Comparison of ENCODE assay signal across 16 cellular contexts in genomic region chr4:182205293-182205692, GRCh38. TPM values are rescaled to one million over a fixed set of nuclear protein-coding genes. Genes with fewer than 3 reads are reported as not detected.
A peak's percentile ranks its signal among the peaks of the same experiment; 100 is the strongest.
DNase-seq lines count a peak whose midpoint lies in the region; ATAC-seq, FAIRE-seq and TF ChIP-seq lines count a peak whose summit lies in the region.
"Had no signal": no experiment of that assay in that cellular context is flagged by ENCODE, and none has a peak within 500 bp of the region (broad histone marks: within the 10 kb centered on the region; RNA-seq: fewer than 3 reads in every experiment).

No MANE protein-coding gene starts in this region.

- H3K9me3 Mint-ChIP-seq in nephron progenitor cell: peaks cover 11% of the 10 kb centered on the region

- DNase-seq in HepG2 (ENCODE audit: low spot score) (no peak), right lobe of liver (no peak), esophagus muscularis mucosa (ENCODE audit: extremely low spot score) (peak; percentile 47), nephron progenitor cell (no peak), omental fat pad (ENCODE audit: low spot score) (no peak), NCI-H1436 treated with DMSO at 0.1 percent for 48 hours (lab: John Stamatoyannopoulos, UW) (no peak), erythroblast (lab: John Stamatoyannopoulos, UW) (no peak)
- DNase-seq: CD8-positive, alpha-beta memory T cell; DMS53; GOT3 had no signal

- TF ChIP-seq CTCF in HepG2 (CRISPR knock-in tag; IDR thresholded peaks at IDR 0.05) (no peak), right lobe of liver (IDR thresholded peaks at IDR 0.05) (no peak), esophagus muscularis mucosa (IDR thresholded peaks at IDR 0.05) (no peak), nephron progenitor cell (IDR thresholded peaks at IDR 0.05) (no peak), omental fat pad (IDR thresholded peaks at IDR 0.05) (no peak)

- H3K27ac ChIP-seq in HepG2 (ENCODE audit: extremely low read length, insufficient read depth, low read length): no peak overlapping the region
- H3K27ac ChIP-seq in right lobe of liver: no peak overlapping the region
- no peak overlapping the region for H3K27ac ChIP-seq in esophagus muscularis mucosa (replicated peaks in 1 of 4)
- H3K27ac ChIP-seq: 22Rv1, BLaER1 had no signal

- no peak overlapping the region for H3K9ac ChIP-seq in HepG2 (ENCODE audit: insufficient read depth, low read depth, low read length)
- H3K9ac ChIP-seq: BLaER1 had no signal

- no peak for TF ChIP-seq RAD21 in HepG2 (CRISPR knock-in tag; IDR thresholded peaks at IDR 0.05)

- H3K4me3 Mint-ChIP-seq in nephron progenitor cell: no peak overlapping the region
- H3K4me3 Mint-ChIP-seq: CD8-positive, alpha-beta memory T cell had no signal

- ATAC-seq in HepG2 (no peak), right lobe of liver (no peak), omental fat pad (ENCODE audit: low FRiP score) (no peak), esophagus mucosa (no peak)
- ATAC-seq: GM12878 had no signal

- H3K4me1 Mint-ChIP-seq in nephron progenitor cell: peaks cover 60% of the 10 kb centered on the region
- H3K4me1 Mint-ChIP-seq: CD8-positive, alpha-beta memory T cell had no signal

- CTCF ChIA-PET in HepG2 (lab: Yijun Ruan, JAX; ENCODE audit: low intra/inter-chr PET ratio, low total read pairs): no interaction called here

- peaks cover 3% of the 10 kb centered on the region for H3K27me3 Mint-ChIP-seq in nephron progenitor cell (ENCODE audit: low read depth, poor library complexity)

- H3K36me3 Mint-ChIP-seq in nephron progenitor cell (ENCODE audit: low read depth): peaks cover 16% of the 10 kb centered on the region
- H3K36me3 Mint-ChIP-seq: CD8-positive, alpha-beta memory T cell had no signal

- H3K27ac Mint-ChIP-seq in nephron progenitor cell: peak overlapping the region; percentile 38
- H3K27ac Mint-ChIP-seq: CD8-positive, alpha-beta memory T cell had no signal

- no peak for TF ChIP-seq POLR2A in HepG2 (IDR thresholded peaks at IDR 0.05; ENCODE audit: insufficient read depth in 1 of 2, low read depth in 2 of 2, low read length in 2 of 2)
- TF ChIP-seq POLR2A in right lobe of liver (IDR thresholded peaks at IDR 0.05): no peak
- TF ChIP-seq POLR2A in esophagus muscularis mucosa (IDR thresholded peaks at IDR 0.05; ENCODE audit: low read depth): no peak
- no peak for TF ChIP-seq POLR2A in erythroblast (IDR thresholded peaks at IDR 0.05; ENCODE audit: low read length)

- H3K79me2 ChIP-seq in HepG2 (ENCODE audit: insufficient read depth, low read length): no peaks in the 10 kb centered on the region

- FAIRE-seq in HepG2 (lab: Jason Lieb, UNC): no peak
- FAIRE-seq: GM12878, GM18507 had no signal

- H3K4me1 ChIP-seq in HepG2 (ENCODE audit: insufficient read depth, low read length) (no peaks in the 10 kb centered on the region), right lobe of liver (no peaks in the 10 kb centered on the region), esophagus muscularis mucosa (peaks cover 0 to 30% (median 24%) of the 10 kb centered on the region in 4 donors)

- H3K4me3 ChIP-seq in HepG2 (replicated peaks in 1 of 3; ENCODE audit: insufficient read depth in 1 of 3, low read depth in 2 of 3, low read length in 3 of 3) (no peak overlapping the region), right lobe of liver (no peak overlapping the region), esophagus muscularis mucosa (no peak overlapping the region)
- H3K4me3 ChIP-seq: BLaER1, GM12878, HAP-1 had no signal

- intact Hi-C loops in HepG2 (cut with micrococcal nuclease; ENCODE audit: unreplicated experiment): no loop called here
- intact Hi-C loops in right lobe of liver (cut with DNase I): no loop called here
- intact Hi-C loops in esophagus muscularis mucosa (cut with DNase I): no loop called here

- H3K9me3 ChIP-seq in HepG2 (ENCODE audit: low read length): no peaks in the 10 kb centered on the region
- H3K9me3 ChIP-seq in right lobe of liver: no peaks in the 10 kb centered on the region
- H3K9me3 ChIP-seq in esophagus muscularis mucosa: no peaks in the 10 kb centered on the region
- H3K9me3 ChIP-seq: BLaER1, HAP-1 had no signal

- no peaks in the 10 kb centered on the region for H4K20me1 ChIP-seq in HepG2 (ENCODE audit: insufficient read depth, low read length)
- H4K20me1 ChIP-seq: BLaER1 had no signal

- 20% methylated on average over 9 of the region's 9 CpGs for WGBS in HepG2 (ENCODE audit: low lambda C conversion rate)
- WGBS in right lobe of liver (ENCODE audit: insufficient coverage, low coverage, low lambda C conversion rate, missing lambda C conversion rate): 80% methylated on average over 8 of the region's 9 CpGs
- 90% methylated on average over 9 of the region's 9 CpGs for WGBS in esophagus muscularis mucosa

- H3K27me3 ChIP-seq in HepG2 (ENCODE audit: control insufficient read depth in 1 of 2, insufficient read depth in 2 of 2, low read length in 2 of 2): 0 out of 5 replicates have a peak, but pooled peaks cover 0 to 2% of the 10 kb centered on the region in 2 experiments
- H3K27me3 ChIP-seq in right lobe of liver: no peaks in the 10 kb centered on the region
- no peaks in the 10 kb centered on the region for H3K27me3 ChIP-seq in esophagus muscularis mucosa
- H3K27me3 ChIP-seq: BLaER1 had no signal

- no TSS peak for BruUV-seq in HepG2 (replicated peaks; lab: Mats Ljungman, UMichigan)

- TF ChIP-seq EP300 in HepG2 (IDR thresholded peaks at IDR 0.05; ENCODE audit: low read depth in 2 of 2, low read length in 2 of 2): no peak
- TF ChIP-seq EP300 in HepG2 (CRISPR knock-in tag; IDR thresholded peaks at IDR 0.05; ENCODE audit: borderline replicate concordance): no peak
- TF ChIP-seq EP300 in esophagus muscularis mucosa (IDR thresholded peaks at IDR 0.05): no peak

- H3K36me3 ChIP-seq in HepG2 (replicated peaks in 1 of 2; ENCODE audit: control insufficient read depth in 1 of 2, insufficient read depth in 2 of 2, low read length in 2 of 2): no peaks in the 10 kb centered on the region
- no peaks in the 10 kb centered on the region for H3K36me3 ChIP-seq in right lobe of liver
- H3K36me3 ChIP-seq in esophagus muscularis mucosa: no peaks in the 10 kb centered on the region
- H3K36me3 ChIP-seq: BLaER1, HAP-1 had no signal

- in situ Hi-C loops in HepG2 (cut with HindIII; ENCODE audit: extremely low pct_ligation_motif_present, low pct_unique_long_range_greater_than_20kb): no loop called here

- H3K4me2 ChIP-seq in HepG2 (ENCODE audit: low read depth, low read length): no peak overlapping the region
- H3K4me2 ChIP-seq: BLaER1 had no signal

- H2AFZ ChIP-seq in HepG2 (ENCODE audit: low read length): no peak overlapping the region

- POLR2A ChIA-PET in HepG2 (lab: Yijun Ruan, JAX): no interaction called here

TF ChIP-seq in HepG2, 621 proteins besides CTCF, POLR2A, EP300 and RAD21 (continues in another document):
- no peak for TF ChIP-seq FOXO1 (CRISPR knock-in tag; IDR thresholded peaks at IDR 0.05)
- peak in 1 of 2 experiments; percentile 19; a peak in 2 of 4 replicates for TF ChIP-seq MAFK (conservative IDR thresholded peaks at IDR 0.05 in 1 of 2, IDR thresholded peaks at IDR 0.05 in 1 of 2; ENCODE audit: low read length in 2 of 2)
- no peak for TF ChIP-seq ZNF883 (CRISPR knock-in tag; IDR thresholded peaks at IDR 0.05; ENCODE audit: not compliant biosample characterization)
- peak; percentile 8; the same call in 1 of the 2 replicates for TF ChIP-seq MAFF (IDR thresholded peaks at IDR 0.05; ENCODE audit: low read depth, low read length)
- TF ChIP-seq HOXA9 (CRISPR knock-in tag; IDR thresholded peaks at IDR 0.05; ENCODE audit: borderline replicate concordance): no peak

RNA-seq across cellular contexts. Expression of gene TENM3, which starts 37.9 kb away (rescaled TPM):
- total RNA-seq in HepG2 (2016; rRNA removed; fragmentation: Illumina TruSeq; extraction: Trizol) (0.04 TPM in 1 of 2 replicates, not detected in the other), right lobe of liver (1 to 10 TPM in 3 of 6 experiments, under 1 TPM in 3; 0.06 to 3.0 (median 1.1) TPM), esophagus muscularis mucosa (10 to 100 TPM; 16.2 to 30.5 (median 28.3) TPM), omental fat pad (10 to 100 TPM; 19.7 to 47.2 (median 33.0) TPM), esophagus mucosa (3.6 TPM)
- total RNA-seq in HepG2 (2016; cell fraction: cytosol; rRNA removed; fragmentation: Illumina TruSeq; extraction: Trizol; ENCODE audit: low read depth): not detected in 2 replicates
- 0.02 TPM in 1 of 2 replicates, not detected in the other for total RNA-seq in HepG2 (2016; cell fraction: insoluble cytoplasmic fraction; rRNA removed; fragmentation: Illumina TruSeq; extraction: Trizol)
- not detected in 2 replicates for total RNA-seq in HepG2 (2016; cell fraction: membrane; rRNA removed; fragmentation: Illumina TruSeq; extraction: Trizol)
- total RNA-seq in HepG2 (2016; cell fraction: nucleus; rRNA removed; fragmentation: Illumina TruSeq; extraction: Trizol): 0.34 TPM in 2 replicates
- 0.01 TPM in 1 of 2 replicates, not detected in the other for polyA plus RNA-seq in HepG2 (2011; rRNA removed)
- under 0.01 and 0.01 TPM in 2 replicates for polyA plus RNA-seq in HepG2 (2011; cell fraction: cytosol; rRNA removed)
- not detected in 2 replicates for polyA plus RNA-seq in HepG2 (2011; cell fraction: nucleus; rRNA removed)
- 0.03 TPM in 1 of 2 replicates, not detected in the other for polyA plus RNA-seq in HepG2 (2012)
- not detected in 2 replicates for polyA plus RNA-seq in HepG2 (2016; cell fraction: cytosol; fragmentation: Illumina TruSeq; extraction: Trizol; ENCODE audit: low read depth)
- not detected in 2 replicates for polyA plus RNA-seq in HepG2 (2016; cell fraction: insoluble cytoplasmic fraction; fragmentation: Illumina TruSeq; extraction: Trizol; ENCODE audit: low read depth)
- polyA plus RNA-seq in HepG2 (2016; cell fraction: membrane; fragmentation: Illumina TruSeq; extraction: Trizol; ENCODE audit: low read depth): not detected in 2 replicates
- polyA plus RNA-seq in HepG2 (2016; cell fraction: nucleus; fragmentation: Illumina TruSeq; extraction: Trizol; ENCODE audit: insufficient read depth, low read depth): not detected in 2 replicates
- 0.06 and 45.5 TPM in 2 replicates for polyA minus RNA-seq in HepG2 (2011; rRNA and poly(A)+ RNA removed; ENCODE audit: low replicate concordance)
- not detected in 2 replicates for polyA minus RNA-seq in HepG2 (2011; cell fraction: cytosol; rRNA and poly(A)+ RNA removed)
- polyA minus RNA-seq in HepG2 (2011; cell fraction: nucleus; rRNA and poly(A)+ RNA removed): not detected in 2 replicates
- total RNA-seq: CD8-positive, alpha-beta memory T cell had no signal
- polyA plus RNA-seq: CD8-positive, alpha-beta memory T cell had no signal
